7 cellular contexts compared by ENCODE assay signal in genomic region chr1:182392045-182393028, GRCh38. TPM values are rescaled to one million over a fixed set of nuclear protein-coding genes. Genes with fewer than 3 reads are reported as not detected.
DNase-seq lines count a peak whose midpoint lies in the region; ATAC-seq and TF ChIP-seq lines count a peak whose summit lies in the region.

No MANE protein-coding gene starts in this region.

- ATAC-seq in GM18498 (IDR thresholded peaks at IDR 0.05; ENCODE audit: unreplicated experiment) (peak; percentile 8), HG03025 (IDR thresholded peaks at IDR 0.05; ENCODE audit: low FRiP score, unreplicated experiment) (peak; percentile 12), GM18861 (IDR thresholded peaks at IDR 0.05; ENCODE audit: unreplicated experiment) (no peak)

- H3K79me2 ChIP-seq in osteoblast (ENCODE audit: insufficient read depth, low read length): peaks cover 34% of the 10 kb centered on the region

- no peaks in the 10 kb centered on the region for H3K27me3 ChIP-seq in osteoblast (ENCODE audit: insufficient read depth, low read length)

- peaks cover 7% of the 10 kb centered on the region for H3K4me1 ChIP-seq in osteoblast (ENCODE audit: insufficient read depth, low read length)

- peaks cover 14% of the 10 kb centered on the region for H3K36me3 ChIP-seq in osteoblast (ENCODE audit: insufficient read depth, low read length)

- DNase-seq in NCI-H2196 treated with DMSO at 0.1 percent for 48 hours (lab: John Stamatoyannopoulos, UW; ENCODE audit: unreplicated experiment): peak; percentile 57
- peak; percentile 6 for DNase-seq in activated gamma-delta T cell treated with Interleukin-2 at 50 U/mL for 16 hours
- peak; percentile 12 for DNase-seq in foreskin melanocyte
- DNase-seq in osteoblast (ENCODE audit: insufficient read length, low spot score, missing footprints): peak; percentile 83

- TF ChIP-seq CTCF in osteoblast (IDR thresholded peaks at IDR 0.05; ENCODE audit: extremely low read depth, low read depth, low read length): no peak

- peaks cover 29% of the 10 kb centered on the region for H4K20me1 ChIP-seq in osteoblast (ENCODE audit: insufficient read depth, low read length)

- H2AFZ ChIP-seq in osteoblast (ENCODE audit: low read length): peak overlapping the region; percentile 81

- no peaks in the 10 kb centered on the region for H3K9me3 ChIP-seq in osteoblast (ENCODE audit: low read depth, low read length)

- peak overlapping the region; percentile 44 for H3K27ac ChIP-seq in osteoblast (ENCODE audit: low read depth, low read length)

- peak overlapping the region; percentile 80 for H3K4me2 ChIP-seq in osteoblast (ENCODE audit: insufficient read depth, low read length)

- peak overlapping the region; percentile 83 for H3K4me3 ChIP-seq in osteoblast (ENCODE audit: insufficient read depth, low read length)

RNA-seq across cellular contexts. Expression of gene GLUL, which starts 0.7 kb away (rescaled TPM):
- 219 and 259 TPM in 2 replicates for total RNA-seq in osteoblast

RNA-seq across cellular contexts. Expression of gene TEDDM1, which starts 8.1 kb away (rescaled TPM):
- total RNA-seq in osteoblast: not detected in 2 replicates

RNA-seq across cellular contexts. Expression of gene RGSL1, which starts 57.6 kb away (rescaled TPM):
- total RNA-seq in osteoblast: not detected in 2 replicates

Comparison
In these comparisons a context has a peak if more than half of its experiments do, and no peak if none do; other contexts are left out.
1. DNase-seq: peak in every context shown above with its lines; median percentile 83 in osteoblast; 57 in NCI-H2196 treated with DMSO at 0.1 percent for 48 hours; 12 in foreskin melanocyte; 6 in activated gamma-delta T cell treated with Interleukin-2 at 50 U/mL for 16 hours.